In the genomic region with DNA sequence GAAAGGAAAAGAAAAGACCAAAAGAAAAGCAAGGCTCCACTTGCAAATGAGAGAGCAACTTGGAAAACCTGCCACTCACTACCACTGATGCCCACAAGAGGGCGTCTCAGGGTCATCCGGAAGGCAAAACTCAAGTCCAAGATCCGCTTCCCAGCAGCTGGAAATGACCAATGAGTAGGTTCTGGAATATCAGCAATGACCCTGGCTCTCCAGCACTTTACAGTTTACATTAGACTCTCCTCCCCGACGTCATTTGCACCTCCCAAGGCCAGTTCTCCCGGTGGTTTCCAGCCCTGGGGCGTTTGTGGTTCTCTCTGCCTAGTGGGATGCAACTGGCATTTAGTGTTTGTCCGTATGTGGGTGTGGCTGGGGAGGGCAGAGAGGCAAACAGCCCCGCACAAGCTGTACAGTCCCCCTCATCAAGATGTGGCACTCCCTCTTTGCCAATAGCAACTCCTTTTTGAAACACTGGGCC, we compare ENCODE assay signal across 8 cellular contexts.
DNase-seq lines count a peak whose midpoint lies in the region; ATAC-seq, FAIRE-seq and TF ChIP-seq lines count a peak whose summit lies in the region.

No MANE protein-coding gene starts in this region.

- H3K27ac Mint-ChIP-seq in T-cell, result no peak overlapping the region

- no peaks in the 10 kb centered on the region for H3K9me2 ChIP-seq in MM.1S (replicated peaks; ENCODE audit: insufficient read depth, low read length)

- H3K36me3 Mint-ChIP-seq in T-cell, result no peaks in the 10 kb centered on the region

- no peak overlapping the region for H3K4me3 Mint-ChIP-seq in T-cell

- H3K4me2 ChIP-seq in MM.1S (ENCODE audit: low read depth, low read length), result no peak overlapping the region

- H3K4me1 ChIP-seq in MM.1S (ENCODE audit: low read length), result no peaks in the 10 kb centered on the region

- POLR2A ChIA-PET in T-cell (lab: Charles Lee), result no interaction called here

- peak; percentile 86 for TF ChIP-seq CTCF in MM.1S (IDR thresholded peaks at IDR 0.05; ENCODE audit: low read length)

- CTCF ChIA-PET in T-cell (lab: Charles Lee), result no interaction called here

- no peaks in the 10 kb centered on the region for H3K9me3 ChIP-seq in MM.1S (replicated peaks; ENCODE audit: insufficient read depth, low read length)

- peak; percentile 88 for FAIRE-seq in G401.6 (lab: Jason Lieb, UNC)

- H3K27me3 Mint-ChIP-seq in T-cell, result peaks cover 64 to 72% of the 10 kb centered on the region in 2 donors

- peaks cover 0 to 6% (median 2%) of the 10 kb centered on the region in 3 donors for H3K4me1 Mint-ChIP-seq in T-cell

- H3K27me3 ChIP-seq in MM.1S (replicated peaks; ENCODE audit: insufficient read depth, low read length), result no peaks in the 10 kb centered on the region

- H4K20me1 ChIP-seq in MM.1S (ENCODE audit: insufficient read depth, low read length), result no peaks in the 10 kb centered on the region

- no peak overlapping the region for H3K4me3 ChIP-seq in MM.1S (ENCODE audit: low read length)

- H3K79me2 ChIP-seq in MM.1S (ENCODE audit: low read length), result no peaks in the 10 kb centered on the region

- H2AFZ ChIP-seq in MM.1S (ENCODE audit: low read length), result no peak overlapping the region

- no peak for ATAC-seq in T-cell (replicated peaks in 1 of 4)
- no peak for ATAC-seq in HG02763 (IDR thresholded peaks at IDR 0.05; ENCODE audit: unreplicated experiment)
- no peak for ATAC-seq in HG03565 (IDR thresholded peaks at IDR 0.05; ENCODE audit: unreplicated experiment)

- no peaks in the 10 kb centered on the region for H3F3A ChIP-seq in MM.1S (ENCODE audit: insufficient read depth, low read length)

- H3K9me3 Mint-ChIP-seq in T-cell, result no peaks in the 10 kb centered on the region

- no peaks in the 10 kb centered on the region for H3K36me3 ChIP-seq in MM.1S (replicated peaks; ENCODE audit: insufficient read depth, low read length)

- no peak overlapping the region for H3K9ac ChIP-seq in MM.1S (ENCODE audit: low read length)

- DNase-seq in MM.1S (peak; percentile 40), T-cell (peak in 21 of 34 experiments; percentile 6 to 36 (median 18)), caudate nucleus (lab: John Stamatoyannopoulos, UW) (peak in 40 of 61 donors; percentile 3 to 63 (median 22)), islet precursor cell (peak; percentile 88)
- peak; percentile 9 to 52 (median 27) for DNase-seq in stimulated activated CD4-positive, alpha-beta T cell treated with anti-CD3 and anti-CD28 coated beads, Interleukin-12 subunit alpha, Interleukin-12 subunit beta, amount 100 ng/mL, for 48 hours (ENCODE audit: low read depth in 2 of 3, low spot score in 1 of 3)

- H3K27ac ChIP-seq in MM.1S (ENCODE audit: low read length), result no peak overlapping the region
- H3K27ac ChIP-seq in caudate nucleus (ENCODE audit: low read depth, low read length), result no peak overlapping the region

Comparison
In these comparisons a context has a peak if more than half of its experiments do, and no peak if none do; other contexts are left out.
1. DNase-seq: peak in every context shown above with its lines; median percentile 88 in islet precursor cell; 40 in MM.1S; 27 in stimulated activated CD4-positive, alpha-beta T cell treated with anti-CD3 and anti-CD28 coated beads, Interleukin-12 subunit alpha, Interleukin-12 subunit beta, amount 100 ng/mL, for 48 hours; 22 in caudate nucleus; 18 in T-cell.